In the genomic region with DNA sequence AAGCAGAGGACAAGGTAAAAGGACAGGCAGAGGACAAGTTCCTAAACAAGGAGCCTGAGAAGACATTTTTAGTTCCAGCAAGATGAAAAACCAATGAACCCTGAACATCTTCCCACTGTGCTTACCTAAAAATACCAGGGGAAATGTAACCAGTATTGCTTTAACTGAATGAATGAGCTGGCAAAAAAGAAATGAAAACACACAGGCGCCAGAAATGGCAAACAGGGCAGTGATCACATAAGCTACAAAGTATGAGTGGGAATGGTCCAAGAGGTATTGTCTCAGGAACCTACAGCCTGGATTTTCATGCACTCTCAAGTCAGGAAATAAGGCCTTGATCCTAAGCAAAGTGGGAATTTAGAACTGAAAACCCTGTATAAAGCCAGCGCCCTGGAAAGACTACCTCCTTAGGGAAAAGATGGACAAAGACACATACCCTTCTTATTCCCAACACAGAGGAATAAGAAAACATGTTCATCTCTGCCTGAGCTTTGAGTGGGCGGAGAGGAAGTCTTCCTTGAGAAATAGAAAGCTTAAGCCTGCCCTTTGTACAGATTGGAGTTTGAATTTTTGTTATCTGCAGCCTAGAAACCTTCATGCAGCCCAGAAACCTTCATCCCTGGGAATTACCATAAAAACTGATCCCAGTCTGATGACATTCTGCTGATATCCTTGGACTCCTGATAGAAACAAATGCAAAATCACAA, we compare ENCODE assay signal across 1 cellular context.
TF ChIP-seq lines count a peak whose summit lies in the region.

No MANE protein-coding gene starts in this region.

TF ChIP-seq in HCT116, 20 proteins besides CTCF, POLR2A, EP300 and RAD21:
- TF ChIP-seq ELF1 (IDR thresholded peaks at IDR 0.05; ENCODE audit: borderline replicate concordance, low read depth) (no peak), EGR1 (IDR thresholded peaks at IDR 0.05; ENCODE audit: low read depth) (peak; percentile 57; the same call in 1 of the 2 replicates)
